8 cellular contexts compared by ENCODE assay signal in genomic region chr10:94361161-94361794, GRCh38. TPM values are rescaled to one million over a fixed set of nuclear protein-coding genes. Genes with fewer than 3 reads are reported as not detected.
DNase-seq lines count a peak whose midpoint lies in the region; ATAC-seq and TF ChIP-seq lines count a peak whose summit lies in the region.

No MANE protein-coding gene starts in this region.

- peaks cover 35% of the 10 kb centered on the region for H3K4me1 Mint-ChIP-seq in brain
- peaks cover 22 to 42% (median 34%) of the 10 kb centered on the region in 3 donors for H3K4me1 Mint-ChIP-seq in naive B cell

- H3F3A ChIP-seq in DOHH2 (ENCODE audit: control insufficient read depth, insufficient read depth), result no peaks in the 10 kb centered on the region

- DNase-seq in MG63 (peak; percentile 9), naive B cell (no peak), AG08396 (ENCODE audit: low spot score) (no peak), AG08395 (ENCODE audit: low spot score) (no peak), mesenteric fat pad (ENCODE audit: low spot score) (no peak)

- H3K27me3 ChIP-seq in DOHH2 (ENCODE audit: control insufficient read depth, low read length), result no peaks in the 10 kb centered on the region
- no peaks in the 10 kb centered on the region for H3K27me3 ChIP-seq in MG63

- H3K36me3 ChIP-seq in DOHH2 (ENCODE audit: control insufficient read depth, low read length) (peaks cover 52% of the 10 kb centered on the region), MG63 (peaks cover 48% of the 10 kb centered on the region)

- no peak overlapping the region for H3K27ac ChIP-seq in DOHH2 (ENCODE audit: low read depth, low read length)

- H3K4me1 ChIP-seq in DOHH2 (ENCODE audit: control insufficient read depth, low read length), result peaks cover 17% of the 10 kb centered on the region

- H3K4me3 Mint-ChIP-seq in brain (peak overlapping the region; percentile 95 to 98 (median 98)), naive B cell (peak overlapping the region; percentile 91 to 99 (median 98))

- no peaks in the 10 kb centered on the region for H3K9me3 Mint-ChIP-seq in brain
- peaks cover 0 to 2% (median 0%) of the 10 kb centered on the region in 7 donors for H3K9me3 Mint-ChIP-seq in naive B cell

- peaks cover 49% of the 10 kb centered on the region for H3K79me2 ChIP-seq in DOHH2 (ENCODE audit: control insufficient read depth, low read length)

- H3K4me3 ChIP-seq in DOHH2 (ENCODE audit: low read length), result peak overlapping the region; percentile 87
- H3K4me3 ChIP-seq in MG63, result peak overlapping the region; percentile 91

- TF ChIP-seq CTCF in DOHH2 (IDR thresholded peaks at IDR 0.05; ENCODE audit: low read depth, low read length, poor library complexity, severe bottlenecking) (no peak), brain (conservative IDR thresholded peaks at IDR 0.05) (no peak)

- H3K9me3 ChIP-seq in DOHH2 (ENCODE audit: control insufficient read depth, insufficient read depth, low read length) (no peaks in the 10 kb centered on the region), MG63 (no peaks in the 10 kb centered on the region)

- no peak for ATAC-seq in naive B cell (ENCODE audit: low read depth in 2 of 2)
- ATAC-seq in GM18498 (IDR thresholded peaks at IDR 0.05; ENCODE audit: unreplicated experiment), result no peak

- H3K27ac Mint-ChIP-seq in brain (peak overlapping the region in 3 of 5 experiments; percentile 41 to 97 (median 93)), naive B cell (peak overlapping the region; percentile 98 to 100 (median 100))

- peak overlapping the region; percentile 88 for H3K4me2 ChIP-seq in DOHH2 (ENCODE audit: low read length)

- H3K36me3 Mint-ChIP-seq in brain, result peaks cover 30% of the 10 kb centered on the region
- H3K36me3 Mint-ChIP-seq in naive B cell, result peaks cover 12 to 32% of the 10 kb centered on the region in 2 donors

- peaks cover 3% of the 10 kb centered on the region; the same call in 1 of the 2 replicates for H4K20me1 ChIP-seq in DOHH2 (ENCODE audit: control insufficient read depth, insufficient read depth, low read depth, low read length)

- peaks cover 22% of the 10 kb centered on the region for H3K27me3 Mint-ChIP-seq in brain
- peaks cover 14 to 21% (median 16%) of the 10 kb centered on the region in 3 donors for H3K27me3 Mint-ChIP-seq in naive B cell

- H3K9me2 ChIP-seq in DOHH2 (replicated peaks; ENCODE audit: control insufficient read depth, low read length), result no peaks in the 10 kb centered on the region

RNA-seq across cellular contexts. Expression of gene NOC3L, which starts 1.5 kb away (rescaled TPM):
- 43.1 and 56.0 TPM in 2 replicates for total RNA-seq in MG63 (2014; rRNA removed; shearing (Covaris generic); ENCODE audit: low replicate concordance)
- 4.3 TPM for polyA plus RNA-seq in brain (ENCODE audit: insufficient read depth, low read depth, low replicate concordance)
- polyA plus RNA-seq in naive B cell (ENCODE audit: low read depth in 6 of 6), result 10 to 100 TPM; 21.7 to 38.6 (median 27.7) TPM
- total RNA-seq in mesenteric fat pad, result 22.2 TPM

RNA-seq across cellular contexts. Expression of gene TBC1D12, which starts 41.1 kb away (rescaled TPM):
- 7.2 TPM in 2 replicates for total RNA-seq in MG63 (2014; rRNA removed; shearing (Covaris generic); ENCODE audit: low replicate concordance)
- polyA plus RNA-seq in brain (ENCODE audit: insufficient read depth, low read depth, low replicate concordance) (6.0 TPM), naive B cell (ENCODE audit: low read depth in 6 of 6) (1 to 10 TPM in 3 of 6 donors, under 1 TPM in 3; 0.31 to 2.4 (median 0.96) TPM)
- 13.2 TPM for total RNA-seq in mesenteric fat pad
